8 cellular contexts compared by ENCODE assay signal in genomic region chr6:87322304-87323212, GRCh38. TPM values are rescaled to one million over a fixed set of nuclear protein-coding genes. Genes with fewer than 3 reads are reported as not detected.
A peak's percentile ranks its signal among the peaks of the same experiment; 100 is the strongest.
DNase-seq lines count a peak whose midpoint lies in the region; ATAC-seq and TF ChIP-seq lines count a peak whose summit lies in the region.

Gene SMIM8 (plus strand): TSS chr6:87322588. CDS start chr6:87337032, 14,444 bp downstream.

- H3K27ac ChIP-seq in adrenal gland: peak within 1 kb of the TSS in 4 of 5 donors; percentile 42 to 66 (median 48)
- H3K27ac ChIP-seq in psoas muscle: peak within 1 kb of the TSS; percentile 78

- DNase-seq in NCI-H1048 (lab: John Stamatoyannopoulos, UW): peak; percentile 67
- peak; percentile 76 for DNase-seq in T follicular helper cell (ENCODE audit: low read depth)
- DNase-seq in adrenal gland: peak; percentile 80 to 88 (median 84)
- DNase-seq in left ventricle myocardium superior: peak; percentile 91
- DNase-seq in psoas muscle: peak; percentile 86 to 92
- peak; percentile 83 for DNase-seq in ureter (ENCODE audit: low spot score)

- peak; percentile 42 to 48 for TF ChIP-seq POLR2A in adrenal gland (IDR thresholded peaks at IDR 0.05)

- peaks cover 0 to 3% of the 10 kb centered on the region in 2 donors for H3K4me1 ChIP-seq in adrenal gland (replicated peaks in 1 of 2)
- H3K4me1 ChIP-seq in psoas muscle: no peaks in the 10 kb centered on the region

- H3K27me3 ChIP-seq in adrenal gland (no peaks in the 10 kb centered on the region), psoas muscle (ENCODE audit: insufficient read depth in 3 of 3, low read length in 2 of 3) (no peaks in the 10 kb centered on the region)

- H3K9me3 ChIP-seq in adrenal gland (replicated peaks in 1 of 3): no peaks in the 10 kb centered on the region
- H3K9me3 ChIP-seq in psoas muscle: no peaks in the 10 kb centered on the region

- ATAC-seq in HG02610 (IDR thresholded peaks at IDR 0.05; ENCODE audit: unreplicated experiment) (peak; percentile 100), left ventricle myocardium superior (peak; percentile 100), psoas muscle (peak; percentile 100)

- peak; percentile 100 for TF ChIP-seq CTCF in GM12875 (IDR thresholded peaks at IDR 0.05; ENCODE audit: borderline replicate concordance, insufficient read depth, low read depth, low read length)
- TF ChIP-seq CTCF in adrenal gland (IDR thresholded peaks at IDR 0.05): peak; percentile 86 to 99 (median 94)
- peak; percentile 99 for TF ChIP-seq CTCF in psoas muscle (IDR thresholded peaks at IDR 0.05)

- WGBS in adrenal gland, 4 donors: 0 to 1% (median 1%) methylated on average over 34 to 60 of the region's 60 CpGs
- WGBS in psoas muscle, 3 donors: 0 to 1% (median 0%) methylated on average over 46 to 60 of the region's 60 CpGs

- H3K4me3 ChIP-seq in GM12875 (ENCODE audit: low read depth, low read length) (peak within 1 kb of the TSS; percentile 71), adrenal gland (peak within 1 kb of the TSS; percentile 60 to 97 (median 82)), psoas muscle (peak within 1 kb of the TSS; percentile 97)

- intact Hi-C loops in adrenal gland (cut with DNase I): no loop called here
- intact Hi-C loops in left ventricle myocardium superior (cut with micrococcal nuclease): no loop called here
- intact Hi-C loops in psoas muscle (cut with DNase I): loop anchor here (5.0 kb wide), 1 partner anchor 150 kb away; the partner anchor contains the start of gene SLC35A1 (in 2 of the 2)

- H3K36me3 ChIP-seq in adrenal gland (replicated peaks in 1 of 2) (no peaks in the 10 kb centered on the region), psoas muscle (ENCODE audit: insufficient read depth in 1 of 2, low read depth in 1 of 2) (no peaks in the 10 kb centered on the region)

RNA-seq across cellular contexts. Expression of gene SMIM8, which starts in this region (rescaled TPM):
- total RNA-seq in adrenal gland (10 to 100 TPM in 3 of 8 donors, 1 to 10 TPM in 5; 4.3 to 13.8 (median 8.0) TPM), left ventricle myocardium superior (13.7 TPM), psoas muscle (1 to 10 TPM; 5.2 to 8.6 (median 6.4) TPM), ureter (13.1 TPM)
- polyA plus RNA-seq in adrenal gland (1 to 10 TPM; 8.8 to 9.5 (median 9.0) TPM), psoas muscle (1 to 10 TPM; 3.7 to 5.7 (median 4.1) TPM)

Comparison
In these comparisons a context has a peak if more than half of its experiments do, and no peak if none do; other contexts are left out.
1. Peak in every context shown above with its lines: DNase-seq, ATAC-seq, H3K4me3 ChIP-seq and H3K27ac ChIP-seq.
2. intact Hi-C loops: an anchor here in psoas muscle (5.0 kb wide); none called in adrenal gland and left ventricle myocardium superior.